In genomic region chr10:119120413-119120867, GRCh38 we compare ENCODE assay signal across 8 cellular contexts. TPM values are rescaled to one million over a fixed set of nuclear protein-coding genes. Genes with fewer than 3 reads are reported as not detected.
DNase-seq lines count a peak whose midpoint lies in the region; ATAC-seq and TF ChIP-seq lines count a peak whose summit lies in the region.

No MANE protein-coding gene starts in this region.

- TF ChIP-seq POLR2A in gastrocnemius medialis (IDR thresholded peaks at IDR 0.05) (no peak), Peyer's patch (IDR thresholded peaks at IDR 0.05) (no peak)

- peaks cover 45% of the 10 kb centered on the region for H3K36me3 Mint-ChIP-seq in activated naive CD4-positive, alpha-beta T cell treated with anti-CD3 and anti-CD28 coated beads, Interleukin-2, amount 10 ng/mL, durations not matched to agents 7 days and 5 days
- peaks cover 63% of the 10 kb centered on the region for H3K36me3 Mint-ChIP-seq in T-helper 2 cell treated with Interferon-gamma antibody and Interleukin-4, amounts not matched to agents 5 μg/mL and 100 μg/mL, for 36 hours (ENCODE audit: low read depth)

- H3K4me3 ChIP-seq in gastrocnemius medialis (peak overlapping the region in 2 of 4 donors; percentile 9 to 24), Peyer's patch (no peak overlapping the region)

- peak; percentile 73 for ATAC-seq in HG03025 (IDR thresholded peaks at IDR 0.05; ENCODE audit: low FRiP score, unreplicated experiment)
- peak; percentile 98 for ATAC-seq in gastrocnemius medialis

- H3K27me3 Mint-ChIP-seq in activated naive CD4-positive, alpha-beta T cell treated with anti-CD3 and anti-CD28 coated beads, Interleukin-2, amount 10 ng/mL, durations not matched to agents 7 days and 5 days = no peaks in the 10 kb centered on the region
- H3K27me3 Mint-ChIP-seq in T-helper 2 cell treated with Interferon-gamma antibody and Interleukin-4, amounts not matched to agents 5 μg/mL and 100 μg/mL, for 36 hours (ENCODE audit: low read depth) = no peaks in the 10 kb centered on the region

- H3K27ac Mint-ChIP-seq in activated naive CD4-positive, alpha-beta T cell treated with anti-CD3 and anti-CD28 coated beads, Interleukin-2, amount 10 ng/mL, durations not matched to agents 7 days and 5 days = peak overlapping the region; percentile 49
- peak overlapping the region; percentile 10 for H3K27ac Mint-ChIP-seq in T-helper 2 cell treated with Interferon-gamma antibody and Interleukin-4, amounts not matched to agents 5 μg/mL and 100 μg/mL, for 36 hours

- H3K4me1 Mint-ChIP-seq in activated naive CD4-positive, alpha-beta T cell treated with anti-CD3 and anti-CD28 coated beads, Interleukin-2, amount 10 ng/mL, durations not matched to agents 7 days and 5 days = peaks cover 11% of the 10 kb centered on the region
- peaks cover 11% of the 10 kb centered on the region for H3K4me1 Mint-ChIP-seq in T-helper 2 cell treated with Interferon-gamma antibody and Interleukin-4, amounts not matched to agents 5 μg/mL and 100 μg/mL, for 36 hours (ENCODE audit: low read depth)

- peak overlapping the region; percentile 79 to 94 (median 84) for H3K27ac ChIP-seq in gastrocnemius medialis
- H3K27ac ChIP-seq in Peyer's patch = peak overlapping the region in 1 of 4 donors; percentile 21

- H3K4me1 ChIP-seq in gastrocnemius medialis (peaks cover 10 to 16% of the 10 kb centered on the region in 2 donors), Peyer's patch (no peaks in the 10 kb centered on the region)

- H3K27me3 ChIP-seq in gastrocnemius medialis (no peaks in the 10 kb centered on the region), Peyer's patch (no peaks in the 10 kb centered on the region)

- H3K9me3 ChIP-seq in gastrocnemius medialis = no peaks in the 10 kb centered on the region
- no peaks in the 10 kb centered on the region for H3K9me3 ChIP-seq in Peyer's patch

- no peaks in the 10 kb centered on the region for H3K9me3 Mint-ChIP-seq in activated naive CD4-positive, alpha-beta T cell treated with anti-CD3 and anti-CD28 coated beads, Interleukin-2, amount 10 ng/mL, durations not matched to agents 7 days and 5 days
- no peaks in the 10 kb centered on the region for H3K9me3 Mint-ChIP-seq in T-helper 2 cell treated with Interferon-gamma antibody and Interleukin-4, amounts not matched to agents 5 μg/mL and 100 μg/mL, for 36 hours

- no peak overlapping the region for H3K4me3 Mint-ChIP-seq in activated naive CD4-positive, alpha-beta T cell treated with anti-CD3 and anti-CD28 coated beads, Interleukin-2, amount 10 ng/mL, durations not matched to agents 7 days and 5 days
- no peak overlapping the region for H3K4me3 Mint-ChIP-seq in T-helper 2 cell treated with Interferon-gamma antibody and Interleukin-4, amounts not matched to agents 5 μg/mL and 100 μg/mL, for 36 hours

- intact Hi-C loops in gastrocnemius medialis (cut with DNase I; ENCODE audit: low total_unique reads) = no loop called here

- no peak for DNase-seq in activated naive CD4-positive, alpha-beta T cell treated with anti-CD3 and anti-CD28 coated beads, Interleukin-2, amount 10 ng/mL, durations not matched to agents 7 days and 5 days
- no peak for DNase-seq in activated naive CD4-positive, alpha-beta T cell treated with anti-CD3 and anti-CD28 coated beads, Interleukin-2, amount 50 U/mL, for 16 hours
- DNase-seq in T-helper 2 cell treated with Interferon-gamma antibody and Interleukin-4, amounts not matched to agents 5 μg/mL and 100 μg/mL, for 36 hours (ENCODE audit: low spot score) = no peak
- DNase-seq in gastrocnemius medialis (peak in 1 of 2 donors; percentile 30), NCI-H446 treated with DMSO at 0.1 percent for 48 hours (lab: John Stamatoyannopoulos, UW) (no peak), NCI-H526 treated with DMSO at 0.1 percent for 48 hours (lab: John Stamatoyannopoulos, UW) (no peak), Peyer's patch (no peak)

- in situ Hi-C loops in gastrocnemius medialis (cut with MboI; ENCODE audit: low sequenced_read_pairs in 4 of 4) = no loop called here

- no peak for TF ChIP-seq CTCF in gastrocnemius medialis (IDR thresholded peaks at IDR 0.05 in 4 of 5, conservative IDR thresholded peaks at IDR 0.05 in 1 of 5)
- TF ChIP-seq CTCF in Peyer's patch (IDR thresholded peaks at IDR 0.05) = no peak

- peaks cover 0 to 37% of the 10 kb centered on the region in 2 donors for H3K36me3 ChIP-seq in gastrocnemius medialis
- H3K36me3 ChIP-seq in Peyer's patch = peaks cover 0 to 87% (median 0%) of the 10 kb centered on the region in 3 donors

- CTCF ChIA-PET in activated naive CD4-positive, alpha-beta T cell treated with anti-CD3 and anti-CD28 coated beads, Interleukin-2, amount 10 ng/mL, durations not matched to agents 7 days and 5 days (lab: Charles Lee) = interaction anchor here (1.0 kb wide), 1 partner anchor 11 kb away, joined by 5 read pairs; no protein-coding TSS in a partner anchor

RNA-seq across cellular contexts. Expression of gene DENND10, which starts 16.5 kb away (rescaled TPM):
- total RNA-seq in gastrocnemius medialis (10 to 100 TPM; 25.7 to 59.5 (median 43.7) TPM), Peyer's patch (10 to 100 TPM; 33.8 to 50.8 (median 45.7) TPM)

RNA-seq across cellular contexts. Expression of gene EIF3A, which starts 39.8 kb away (rescaled TPM):
- total RNA-seq in gastrocnemius medialis (100 to 1,000 TPM; 136 to 240 (median 191) TPM), Peyer's patch (100 to 1,000 TPM in 1 of 4 donors, 10 to 100 TPM in 3; 69.5 to 266 (median 89.5) TPM)

RNA-seq across cellular contexts. Expression of gene SFXN4, which starts 45.1 kb away (rescaled TPM):
- total RNA-seq in gastrocnemius medialis (10 to 100 TPM; 25.6 to 69.7 (median 39.8) TPM), Peyer's patch (10 to 100 TPM; 22.8 to 35.5 (median 26.2) TPM)

RNA-seq across cellular contexts. Expression of gene PRDX3, which starts 58.2 kb away (rescaled TPM):
- total RNA-seq in gastrocnemius medialis (100 to 1,000 TPM; 227 to 342 (median 250) TPM), Peyer's patch (100 to 1,000 TPM in 2 of 4 donors, 10 to 100 TPM in 2; 76.2 to 138 (median 107) TPM)
